Comparison of ENCODE assay signal across 11 cellular contexts in the genomic region with DNA sequence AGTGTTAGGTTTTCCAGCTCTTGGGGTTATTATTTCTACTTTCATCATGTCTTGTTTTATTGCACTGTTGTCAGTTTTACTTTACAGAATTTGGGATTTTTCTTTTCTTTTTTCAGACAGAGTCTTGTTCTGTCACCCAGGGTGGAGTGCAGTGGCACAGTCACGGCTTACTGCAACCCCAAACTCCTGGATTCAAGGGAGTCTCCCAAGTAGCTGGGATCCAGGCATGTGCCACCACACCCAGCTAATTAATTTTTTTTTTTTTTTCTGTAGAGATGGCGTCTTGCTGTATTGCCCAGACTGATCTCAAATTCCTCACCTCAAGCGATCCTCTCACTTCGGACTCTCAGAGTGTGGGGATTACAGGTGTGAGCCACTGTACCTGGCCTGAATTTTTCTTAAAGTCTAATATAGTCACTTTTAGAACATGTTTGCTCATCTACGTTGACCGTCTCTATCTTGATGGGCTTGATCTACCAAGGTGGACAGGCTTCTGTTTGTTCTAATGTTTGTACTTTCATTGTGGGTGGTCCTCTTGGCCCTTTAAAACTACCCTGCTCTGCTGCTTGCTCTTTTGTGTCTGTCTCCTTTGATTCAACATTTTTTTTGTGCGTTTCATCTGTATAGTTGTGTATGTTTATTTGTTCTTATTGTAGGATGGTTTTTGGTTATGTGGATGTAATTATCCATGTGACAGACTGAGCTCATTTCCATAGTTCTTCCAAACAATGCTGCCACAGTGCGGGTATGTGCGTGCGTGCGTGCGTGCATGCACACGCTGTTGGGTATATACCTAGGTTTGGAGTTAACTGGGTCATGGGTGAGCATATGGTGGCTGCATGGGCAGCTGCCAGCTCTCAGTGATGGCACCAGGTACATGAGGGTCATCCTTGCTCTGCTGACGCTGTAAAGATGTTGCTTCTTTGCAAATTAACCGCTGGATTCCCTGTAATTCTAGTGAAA. TPM values are rescaled to one million over a fixed set of nuclear protein-coding genes. Genes with fewer than 3 reads are reported as not detected.
DNase-seq lines count a peak whose midpoint lies in the region; ATAC-seq and TF ChIP-seq lines count a peak whose summit lies in the region.
"Had no signal": no experiment of that assay in that cellular context is flagged by ENCODE, and none has a peak within 500 bp of the region (broad histone marks: within the 10 kb centered on the region; RNA-seq: fewer than 3 reads in every experiment).

No MANE protein-coding gene starts in this region.

- H3K4me1 Mint-ChIP-seq in activated CD8-positive, alpha-beta T cell treated with anti-CD3 and anti-CD28 coated beads, Interleukin-2, amount 10 ng/mL, durations not matched to agents 7 days and 5 days (ENCODE audit: low read depth): peaks cover 83% of the 10 kb centered on the region
- H3K4me1 Mint-ChIP-seq in stimulated activated memory B cell treated with anti-CD40 and anti-IgM and Interleukin-4, amounts not matched to agents 10 μg/mL and 1 μg/mL and 100 μg/mL, for 72 hours: peaks cover 93% of the 10 kb centered on the region

- H3K9me2 ChIP-seq in hepatocyte (replicated peaks; ENCODE audit: insufficient read depth): no peaks in the 10 kb centered on the region

- peaks cover 100% of the 10 kb centered on the region for H4K20me1 ChIP-seq in hepatocyte (ENCODE audit: insufficient read depth, poor library complexity, severe bottlenecking)

- no peaks in the 10 kb centered on the region for H3K9me3 ChIP-seq in hepatocyte (ENCODE audit: low read depth)
- H3K9me3 ChIP-seq: heart left ventricle, upper lobe of right lung had no signal

- H3K27ac ChIP-seq in hepatocyte: peak overlapping the region; percentile 43
- H3K27ac ChIP-seq: upper lobe of right lung had no signal

- H3K4me3 ChIP-seq in hepatocyte: no peak overlapping the region
- H3K4me3 ChIP-seq: heart left ventricle, upper lobe of right lung had no signal

- H2AFZ ChIP-seq in hepatocyte: no peak overlapping the region

- TF ChIP-seq CTCF in hepatocyte (IDR thresholded peaks at IDR 0.05; ENCODE audit: poor library complexity): no peak

- DNase-seq in activated naive CD4-positive, alpha-beta T cell treated with anti-CD3 and anti-CD28 coated beads, Interleukin-2, amount 50 U/mL, for 72 hours (ENCODE audit: low spot score in 2 of 2): no peak
- DNase-seq in activated naive CD4-positive, alpha-beta T cell (lab: John Stamatoyannopoulos, UW): no peak
- DNase-seq in activated CD8-positive, alpha-beta T cell treated with anti-CD3 and anti-CD28 coated beads, Interleukin-2, amount 10 ng/mL, durations not matched to agents 7 days and 5 days: no peak
- DNase-seq in hepatocyte (ENCODE audit: low spot score) (no peak), NCI-H82 treated with DMSO at 0.1 percent for 48 hours (lab: John Stamatoyannopoulos, UW; ENCODE audit: unreplicated experiment) (no peak), NCI-H1105 (lab: John Stamatoyannopoulos, UW) (no peak)
- DNase-seq: dermis blood vessel endothelial cell, heart left ventricle, upper lobe of right lung had no signal

- no peak overlapping the region for H3K4me3 Mint-ChIP-seq in activated CD8-positive, alpha-beta T cell treated with anti-CD3 and anti-CD28 coated beads, Interleukin-2, amount 10 ng/mL, durations not matched to agents 7 days and 5 days
- no peak overlapping the region for H3K4me3 Mint-ChIP-seq in stimulated activated memory B cell treated with anti-CD40 and anti-IgM and Interleukin-4, amounts not matched to agents 10 μg/mL and 1 μg/mL and 100 μg/mL, for 72 hours

- peaks cover 34% of the 10 kb centered on the region for H3K4me1 ChIP-seq in hepatocyte (ENCODE audit: insufficient read depth)

- no peaks in the 10 kb centered on the region for H3K27me3 ChIP-seq in hepatocyte
- H3K27me3 ChIP-seq: heart left ventricle, upper lobe of right lung had no signal

- peak overlapping the region; percentile 20 for H3K4me2 ChIP-seq in hepatocyte

- CTCF ChIA-PET in activated CD8-positive, alpha-beta T cell treated with anti-CD3 and anti-CD28 coated beads, Interleukin-2, amount 10 ng/mL, durations not matched to agents 7 days and 5 days (lab: Charles Lee): interaction anchor here (0.9 to 2.2 kb wide), 6 partner anchors 39 to 75 kb away, joined by 3 to 8 read pairs (median 3); no protein-coding TSS in a partner anchor

- H3K27ac Mint-ChIP-seq in activated naive CD4-positive, alpha-beta T cell treated with anti-CD3 and anti-CD28 coated beads, Interleukin-2, amount 50 U/mL, for 72 hours: peak overlapping the region; percentile 2 to 58
- peak overlapping the region; percentile 30 for H3K27ac Mint-ChIP-seq in activated CD8-positive, alpha-beta T cell treated with anti-CD3 and anti-CD28 coated beads, Interleukin-2, amount 10 ng/mL, durations not matched to agents 7 days and 5 days
- peak overlapping the region; percentile 22 for H3K27ac Mint-ChIP-seq in stimulated activated memory B cell treated with anti-CD40 and anti-IgM and Interleukin-4, amounts not matched to agents 10 μg/mL and 1 μg/mL and 100 μg/mL, for 72 hours

- POLR2A ChIA-PET in activated CD8-positive, alpha-beta T cell treated with anti-CD3 and anti-CD28 coated beads, Interleukin-2, amount 10 ng/mL, durations not matched to agents 7 days and 5 days (lab: Charles Lee): interaction anchor here (1.0 to 2.6 kb wide), 2 partner anchors 15 to 19 kb away, joined by 3 to 9 read pairs; no protein-coding TSS in a partner anchor

- no peaks in the 10 kb centered on the region for H3K9me3 Mint-ChIP-seq in activated naive CD4-positive, alpha-beta T cell treated with anti-CD3 and anti-CD28 coated beads, Interleukin-2, amount 50 U/mL, for 72 hours
- no peaks in the 10 kb centered on the region for H3K9me3 Mint-ChIP-seq in activated CD8-positive, alpha-beta T cell treated with anti-CD3 and anti-CD28 coated beads, Interleukin-2, amount 10 ng/mL, durations not matched to agents 7 days and 5 days (ENCODE audit: insufficient read depth)
- no peaks in the 10 kb centered on the region for H3K9me3 Mint-ChIP-seq in stimulated activated memory B cell treated with anti-CD40 and anti-IgM and Interleukin-4, amounts not matched to agents 10 μg/mL and 1 μg/mL and 100 μg/mL, for 72 hours

- peaks cover 100% of the 10 kb centered on the region for H3K79me2 ChIP-seq in hepatocyte

- ATAC-seq in activated naive CD4-positive, alpha-beta T cell treated with anti-CD3 and anti-CD28 coated beads, Interleukin-2, amount 50 U/mL, for 72 hours: no peak
- no peak for ATAC-seq in activated CD8-positive, alpha-beta T cell treated with anti-CD3 and anti-CD28 coated beads, Interleukin-2, amount 10 ng/mL, durations not matched to agents 7 days and 5 days
- no peak for ATAC-seq in stimulated activated memory B cell treated with anti-CD40 and anti-IgM and Interleukin-4, amounts not matched to agents 10 μg/mL and 1 μg/mL and 100 μg/mL, for 72 hours
- ATAC-seq in HG03196 (IDR thresholded peaks at IDR 0.05; ENCODE audit: unreplicated experiment): no peak
- ATAC-seq: heart left ventricle, upper lobe of right lung had no signal

- H3K36me3 ChIP-seq in hepatocyte (replicated peaks; ENCODE audit: insufficient read depth, low read depth): no peaks in the 10 kb centered on the region
- H3K36me3 ChIP-seq: upper lobe of right lung had no signal

- H3K36me3 Mint-ChIP-seq in activated naive CD4-positive, alpha-beta T cell treated with anti-CD3 and anti-CD28 coated beads, Interleukin-2, amount 50 U/mL, for 72 hours: peaks cover 10 to 21% of the 10 kb centered on the region in 2 donors
- H3K36me3 Mint-ChIP-seq in activated CD8-positive, alpha-beta T cell treated with anti-CD3 and anti-CD28 coated beads, Interleukin-2, amount 10 ng/mL, durations not matched to agents 7 days and 5 days (ENCODE audit: low read depth): peaks cover 58% of the 10 kb centered on the region
- peaks cover 39% of the 10 kb centered on the region for H3K36me3 Mint-ChIP-seq in stimulated activated memory B cell treated with anti-CD40 and anti-IgM and Interleukin-4, amounts not matched to agents 10 μg/mL and 1 μg/mL and 100 μg/mL, for 72 hours

- H3K27me3 Mint-ChIP-seq in activated CD8-positive, alpha-beta T cell treated with anti-CD3 and anti-CD28 coated beads, Interleukin-2, amount 10 ng/mL, durations not matched to agents 7 days and 5 days (ENCODE audit: low read depth): no peaks in the 10 kb centered on the region
- H3K27me3 Mint-ChIP-seq in stimulated activated memory B cell treated with anti-CD40 and anti-IgM and Interleukin-4, amounts not matched to agents 10 μg/mL and 1 μg/mL and 100 μg/mL, for 72 hours: no peaks in the 10 kb centered on the region

- WGBS in hepatocyte (ENCODE audit: low lambda C conversion rate, missing lambda C conversion rate): 74% methylated on average over 15 of the region's 15 CpGs

RNA-seq across cellular contexts. Expression of a gene that starts 18.1 kb away (rescaled TPM):
- total RNA-seq in activated naive CD4-positive, alpha-beta T cell treated with anti-CD3 and anti-CD28 coated beads, Interleukin-2, amount 50 U/mL, for 72 hours: 100 to 1,000 TPM; 138 to 160 TPM
- total RNA-seq in activated CD8-positive, alpha-beta T cell treated with anti-CD3 and anti-CD28 coated beads, Interleukin-2, amount 10 ng/mL, durations not matched to agents 7 days and 5 days: 100 to 1,000 TPM; 215 to 216 TPM
- total RNA-seq in hepatocyte: 76.8 and 118 TPM in 2 replicates
- polyA plus RNA-seq in hepatocyte: 44.6 and 48.2 TPM in 2 replicates
